Comparison of ENCODE assay signal across 1 cellular context in genomic region chr13:109146912-109147624, GRCh38.
TF ChIP-seq lines count a peak whose summit lies in the region.

No MANE protein-coding gene starts in this region.

TF ChIP-seq in HCT116, 20 proteins besides CTCF, POLR2A, EP300 and RAD21 (continued from another document):
- TF ChIP-seq REST (IDR thresholded peaks at IDR 0.05; ENCODE audit: low read depth) (no peak), ZNF274 (IDR thresholded peaks at IDR 0.05; ENCODE audit: low read depth, low read length) (no peak), YY1 (IDR thresholded peaks at IDR 0.05; ENCODE audit: extremely low read depth, insufficient replicate concordance, low read depth, low read length) (no peak)
